In the genomic region with DNA sequence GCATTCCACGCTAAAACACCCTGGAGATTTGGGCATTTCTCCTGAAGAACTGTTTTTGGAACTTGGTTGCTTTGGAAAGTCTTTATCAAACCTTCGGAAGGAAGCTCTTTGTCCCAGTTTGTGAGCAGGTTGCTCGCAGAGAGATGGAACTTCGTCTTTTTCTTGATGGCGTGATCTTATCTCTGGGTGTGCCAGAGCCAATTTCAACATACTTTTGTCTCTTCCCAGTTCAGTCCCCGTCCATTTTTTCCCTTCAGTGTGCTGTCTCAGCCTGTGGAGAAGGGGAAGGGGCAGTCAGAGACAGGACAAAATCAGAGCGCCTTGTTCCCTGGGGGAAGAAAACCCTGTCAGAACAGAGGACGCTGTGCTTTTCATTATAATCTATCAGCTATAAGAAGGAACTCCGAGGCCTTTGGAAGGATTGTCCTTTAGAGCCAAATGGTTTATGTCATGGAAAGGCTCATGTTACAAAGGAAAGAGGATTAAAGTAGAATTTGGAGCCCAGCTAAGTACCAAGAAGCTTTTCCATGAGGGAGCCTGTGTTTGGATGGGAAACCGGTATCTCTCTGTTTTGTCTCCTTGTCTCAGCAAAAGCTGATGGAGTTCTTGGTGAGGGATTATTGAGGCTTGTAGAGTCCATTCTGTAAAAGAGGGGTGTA, we compare ENCODE assay signal across 21 cellular contexts. TPM values are rescaled to one million over a fixed set of nuclear protein-coding genes. Genes with fewer than 3 reads are reported as not detected.
DNase-seq lines count a peak whose midpoint lies in the region; ATAC-seq, FAIRE-seq and TF ChIP-seq lines count a peak whose summit lies in the region.
"Had no signal": no experiment of that assay in that cellular context is flagged by ENCODE, and none has a peak within 500 bp of the region (broad histone marks: within the 10 kb centered on the region; RNA-seq: fewer than 3 reads in every experiment).

No MANE protein-coding gene starts in this region.

- TF ChIP-seq EP300 in transverse colon (IDR thresholded peaks at IDR 0.05; ENCODE audit: low read depth), result no peak

- peak; percentile 46 for FAIRE-seq in keratinocyte (lab: Jason Lieb, UNC)
- FAIRE-seq: kidney had no signal

- H3K36me3 ChIP-seq in HEK293 (ENCODE audit: control insufficient read depth in 2 of 2, insufficient read depth in 1 of 2, low read length in 2 of 2) (peaks cover 9 to 18% of the 10 kb centered on the region in 2 experiments), adipocyte (ENCODE audit: control insufficient read depth, insufficient read depth, low read length, severe bottlenecking) (peaks cover 1% of the 10 kb centered on the region), keratinocyte (ENCODE audit: control insufficient read depth in 2 of 2, extremely low read depth in 1 of 2, insufficient read depth in 2 of 2, low read length in 2 of 2) (no peaks in the 10 kb centered on the region), smooth muscle cell (ENCODE audit: low read depth) (no peaks in the 10 kb centered on the region), lower lobe of right lung (peaks cover 4% of the 10 kb centered on the region), transverse colon (no peaks in the 10 kb centered on the region), H7 (replicated peaks; ENCODE audit: control insufficient read depth, insufficient read depth, low read length) (no peaks in the 10 kb centered on the region)

- intact Hi-C loops in lower lobe of right lung (cut with DNase I) (no loop called here), transverse colon (cut with DNase I; ENCODE audit: low total_unique reads) (no loop called here)

- POLR2A ChIA-PET in HEK293 (lab: Yijun Ruan, JAX), result no interaction called here

- H3K79me2 ChIP-seq in keratinocyte (ENCODE audit: control insufficient read depth, insufficient read depth, low read length), result no peaks in the 10 kb centered on the region
- H3K79me2 ChIP-seq in smooth muscle cell (ENCODE audit: low read depth), result no peaks in the 10 kb centered on the region

- in situ Hi-C loops in transverse colon (cut with MboI; ENCODE audit: low pct_ligation_motif_present in 1 of 4, low pct_unique_long_range_greater_than_20kb in 1 of 4, low sequenced_read_pairs in 3 of 4), result no loop called here

- H3K9ac ChIP-seq in adipocyte (ENCODE audit: low read length), result peak overlapping the region; percentile 55
- no peak overlapping the region for H3K9ac ChIP-seq in keratinocyte (ENCODE audit: control insufficient read depth, extremely low read depth, insufficient read depth, low read length)
- peak overlapping the region; percentile 23 for H3K9ac ChIP-seq in smooth muscle cell (ENCODE audit: low read depth)
- H3K9ac ChIP-seq: KMS-11 had no signal

- no peak for ATAC-seq in lower lobe of right lung
- ATAC-seq: Right ventricle myocardium inferior had no signal

- H3K27me3 ChIP-seq in adipocyte (replicated peaks; ENCODE audit: control insufficient read depth, insufficient read depth, low read length) (no peaks in the 10 kb centered on the region), keratinocyte (ENCODE audit: control insufficient read depth, extremely low read depth, insufficient read depth, low read length) (no peaks in the 10 kb centered on the region), smooth muscle cell (ENCODE audit: low read depth) (no peaks in the 10 kb centered on the region), lower lobe of right lung (ENCODE audit: low read depth) (no peaks in the 10 kb centered on the region), transverse colon (no peaks in the 10 kb centered on the region), H7 (ENCODE audit: control insufficient read depth, insufficient read depth, low read length) (no peaks in the 10 kb centered on the region)
- H3K27me3 ChIP-seq: dorsolateral prefrontal cortex had no signal

- no peaks in the 10 kb centered on the region for H3K9me1 ChIP-seq in keratinocyte (ENCODE audit: control insufficient read depth, extremely low read depth, insufficient read depth, low read length)

- DNase-seq in adipocyte (ENCODE audit: low read depth) (peak; percentile 56), keratinocyte (ENCODE audit: low read depth, low spot score) (no peak), smooth muscle cell (lab: John Stamatoyannopoulos, UW; ENCODE audit: unreplicated experiment) (no peak), lower lobe of right lung (no peak), transverse colon (no peak), NCI-H2227 treated with DMSO at 0.1 percent for 48 hours (lab: John Stamatoyannopoulos, UW) (no peak), H7 (no peak)
- DNase-seq: activated CD4-positive, alpha-beta T cell treated with anti-CD3 and anti-CD28 coated beads, Interleukin-2, amount 50 U/mL, for 1 hour; activated CD8-positive, alpha-beta memory T cell treated with anti-CD3 and anti-CD28 coated beads, Interleukin-2, amount 50 U/mL, for 48 hours; activated gamma-delta T cell; DND-41; dorsolateral prefrontal cortex; erythroblast; kidney; MV-4-11; NCI-H187; NCI-H510A; T-helper 1 cell had no signal

- H3K4me3 ChIP-seq in HEK293 (ENCODE audit: low read depth, low read length) (no peak overlapping the region), adipocyte (ENCODE audit: low read length) (peak overlapping the region; percentile 20), keratinocyte (ENCODE audit: control insufficient read depth in 2 of 3, extremely low read depth in 1 of 3, insufficient read depth in 2 of 3, low read depth in 1 of 3, low read length in 3 of 3) (no peak overlapping the region), smooth muscle cell (no peak overlapping the region), lower lobe of right lung (no peak overlapping the region), transverse colon (no peak overlapping the region), H7 (ENCODE audit: insufficient read depth, low read depth, low read length) (no peak overlapping the region)
- H3K4me3 ChIP-seq: dorsolateral prefrontal cortex had no signal

- peaks cover 23% of the 10 kb centered on the region for H3F3A ChIP-seq in smooth muscle cell (ENCODE audit: low read depth)

- H3K4me2 ChIP-seq in keratinocyte (ENCODE audit: control insufficient read depth, extremely low read depth, insufficient read depth, low read depth, low read length) (no peak overlapping the region), smooth muscle cell (peak overlapping the region; percentile 55)
- H3K4me2 ChIP-seq: KMS-11 had no signal

- no peaks in the 10 kb centered on the region for H4K20me1 ChIP-seq in keratinocyte (ENCODE audit: control insufficient read depth, extremely low read depth, insufficient read depth, low read length)
- H4K20me1 ChIP-seq in smooth muscle cell (ENCODE audit: low read depth), result no peaks in the 10 kb centered on the region

- dilution Hi-C loops in keratinocyte (cut with MboI; ENCODE audit: extremely low pct_ligation_motif_present, low sequenced_read_pairs), result no loop called here

- CTCF ChIA-PET in HEK293 (lab: Yijun Ruan, JAX), result interaction anchor here (0.6 to 2.1 kb wide), 6 partner anchors 14 to 655 kb away, joined by 3 to 11 read pairs (median 4); no protein-coding TSS in a partner anchor

- H3K27ac ChIP-seq in HEK293 (ENCODE audit: extremely low read depth, low read depth, low read length) (no peak overlapping the region), keratinocyte (ENCODE audit: control insufficient read depth, insufficient read depth, low read length) (no peak overlapping the region), smooth muscle cell (ENCODE audit: low read depth) (peak overlapping the region; percentile 75), lower lobe of right lung (no peak overlapping the region), transverse colon (peak overlapping the region in 1 of 4 donors; percentile 27)
- H3K27ac ChIP-seq: KMS-11 had no signal

- H3K9me3 ChIP-seq in HEK293 (ENCODE audit: control insufficient read depth, insufficient read depth, low read depth, low read length), result no peaks in the 10 kb centered on the region
- no peaks in the 10 kb centered on the region for H3K9me3 ChIP-seq in adipocyte (ENCODE audit: control insufficient read depth, low read length)
- H3K9me3 ChIP-seq in keratinocyte (ENCODE audit: control insufficient read depth, low read depth, low read length), result no peaks in the 10 kb centered on the region
- no peaks in the 10 kb centered on the region for H3K9me3 ChIP-seq in smooth muscle cell (replicated peaks; ENCODE audit: low read depth)
- no peaks in the 10 kb centered on the region for H3K9me3 ChIP-seq in lower lobe of right lung
- no peaks in the 10 kb centered on the region for H3K9me3 ChIP-seq in transverse colon

- TF ChIP-seq POLR2A in transverse colon (IDR thresholded peaks at IDR 0.05), result no peak

- no peak for TF ChIP-seq CTCF in HEK293 (tag by site-specific recombination; IDR thresholded peaks at IDR 0.05)
- TF ChIP-seq CTCF in keratinocyte (optimal IDR thresholded peaks at IDR 0.05 in 1 of 3, IDR thresholded peaks at IDR 0.05 in 1 of 3, conservative IDR thresholded peaks at IDR 0.05 in 1 of 3; ENCODE audit: extremely low read depth in 1 of 3, insufficient read depth in 2 of 3, low read length in 3 of 3), result no peak
- no peak for TF ChIP-seq CTCF in smooth muscle cell (IDR thresholded peaks at IDR 0.05; ENCODE audit: borderline replicate concordance, insufficient read depth, poor library complexity, severe bottlenecking)
- TF ChIP-seq CTCF in lower lobe of right lung (IDR thresholded peaks at IDR 0.05), result no peak
- no peak for TF ChIP-seq CTCF in transverse colon (IDR thresholded peaks at IDR 0.05)

- WGBS in smooth muscle cell (ENCODE audit: low lambda C conversion rate), result 31% methylated on average over 10 of the region's 10 CpGs
- WGBS in transverse colon (ENCODE audit: low coverage in 1 of 2), 2 donors, result 73 to 79% methylated on average over 2 to 10 of the region's 10 CpGs

- H3K4me1 ChIP-seq in HEK293 (ENCODE audit: control insufficient read depth, insufficient read depth, low read length) (peaks cover 17% of the 10 kb centered on the region), adipocyte (ENCODE audit: control insufficient read depth, insufficient read depth, low read length) (peaks cover 44% of the 10 kb centered on the region), keratinocyte (ENCODE audit: control insufficient read depth, extremely low read depth, insufficient read depth, low read length) (peaks cover 12% of the 10 kb centered on the region), smooth muscle cell (ENCODE audit: low read depth) (peaks cover 40% of the 10 kb centered on the region), lower lobe of right lung (peaks cover 44% of the 10 kb centered on the region), transverse colon (peaks cover 0 to 9% (median 4%) of the 10 kb centered on the region in 4 donors)

- H2AFZ ChIP-seq in keratinocyte (ENCODE audit: control insufficient read depth, low read length), result no peak overlapping the region
- peak overlapping the region; percentile 88 for H2AFZ ChIP-seq in smooth muscle cell (ENCODE audit: low read depth)

RNA-seq across cellular contexts. Expression of gene GRHL1, which starts 19.0 kb away (rescaled TPM):
- polyA plus RNA-seq in keratinocyte (2.6 to 15.1 TPM (median 7.8 TPM) in 3 replicates), smooth muscle cell (2.0 and 7.9 TPM in 2 replicates)
- 49.7 TPM for polyA plus RNA-seq in keratinocyte (2011; ENCODE audit: low read depth)
- 2.1 and 5.7 TPM in 2 replicates for polyA plus RNA-seq in keratinocyte (2011; cell fraction: cytosol; rRNA removed)
- 12.8 and 15.7 TPM in 2 replicates for polyA plus RNA-seq in keratinocyte (2011; cell fraction: nucleus; rRNA removed)
- polyA plus RNA-seq in keratinocyte (2012; ENCODE audit: low replicate concordance), result 1.8 and 56.4 TPM in 2 replicates
- 9.2 to 23.4 TPM (median 16.0 TPM) in 3 replicates for polyA minus RNA-seq in keratinocyte
- polyA minus RNA-seq in keratinocyte (2011; cell fraction: cytosol; rRNA and poly(A)+ RNA removed), result 1.3 TPM
- polyA minus RNA-seq in keratinocyte (2011; cell fraction: nucleus; rRNA and poly(A)+ RNA removed), result 11.9 TPM in 2 replicates
- total RNA-seq in smooth muscle cell (21.4 and 26.8 TPM in 2 replicates), lower lobe of right lung (6.5 TPM), transverse colon (10 to 100 TPM in 1 of 4 donors, 1 to 10 TPM in 1, under 1 TPM in 1, not detected in 1; 0.55 to 24.7 (median 1.3) TPM)
- total RNA-seq in H7 (2014; rRNA removed; shearing (Covaris generic)), result 0.30 and 1.2 TPM in 2 replicates
